Comparison of ENCODE assay signal across 15 cellular contexts in the genomic region with DNA sequence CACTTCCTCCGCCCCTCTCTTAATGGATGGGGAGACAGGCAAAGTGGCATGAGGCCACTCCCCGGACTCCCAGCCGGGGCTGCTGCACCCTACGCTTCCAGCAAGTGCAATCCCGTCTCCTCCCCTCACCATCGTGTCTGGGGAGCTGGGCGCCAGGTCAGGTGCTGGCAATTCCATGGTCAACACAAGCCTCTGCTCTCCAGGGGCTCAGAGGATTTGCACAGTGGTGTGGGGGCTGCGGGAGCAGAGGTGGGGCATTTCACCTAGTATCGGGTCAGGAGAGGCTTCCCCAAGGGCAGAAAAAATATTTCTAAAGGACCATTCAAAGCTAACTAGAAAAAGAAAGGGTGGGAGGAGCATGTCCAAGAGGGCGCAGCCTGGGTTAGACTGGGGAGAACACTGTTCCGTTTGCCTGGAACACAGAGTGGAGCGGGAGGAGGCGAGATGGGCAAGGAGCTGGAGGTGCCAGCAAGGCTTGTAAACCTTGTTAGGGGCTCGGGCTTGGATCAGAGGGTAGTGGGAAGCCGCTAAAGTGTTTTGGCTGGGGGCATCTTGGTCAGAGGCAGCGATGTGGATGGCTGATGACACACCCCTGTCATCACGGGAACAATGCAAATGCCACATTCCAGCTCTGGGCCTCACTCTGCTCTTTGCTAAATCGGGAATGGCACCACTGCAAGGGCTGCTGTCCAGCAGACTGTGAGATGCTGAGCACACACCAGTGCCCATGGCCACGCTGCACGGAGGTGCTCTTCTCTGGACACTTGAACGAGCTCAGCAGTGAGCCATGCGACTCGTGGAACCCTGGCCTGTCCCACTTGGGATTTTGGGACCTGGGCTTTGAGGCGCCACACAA.
DNase-seq lines count a peak whose midpoint lies in the region; ATAC-seq and TF ChIP-seq lines count a peak whose summit lies in the region.
"Had no signal": no experiment of that assay in that cellular context is flagged by ENCODE, and none has a peak within 500 bp of the region (broad histone marks: within the 10 kb centered on the region; RNA-seq: fewer than 3 reads in every experiment).

No MANE protein-coding gene starts in this region.

- peak overlapping the region; percentile 55 to 58 for H3K27ac ChIP-seq in right atrium auricular region
- H3K27ac ChIP-seq: vagina had no signal

- DNase-seq in G401 (ENCODE audit: low spot score), result peak; percentile 9
- DNase-seq in NCI-H774 (lab: John Stamatoyannopoulos, UW), result peak; percentile 53
- no peak for DNase-seq in right atrium auricular region (ENCODE audit: low spot score)
- DNase-seq in progenitor cell of endocrine pancreas (ENCODE audit: low spot score, unreplicated experiment), result no peak
- DNase-seq in T-cell, result no peak
- no peak for DNase-seq in A172 (ENCODE audit: low spot score)
- DNase-seq: activated naive CD8-positive, alpha-beta T cell treated with anti-CD3 and anti-CD28 coated beads for 36 hours; central memory CD4-positive, alpha-beta T cell; naive B cell; stimulated activated naive B cell treated with anti-CD40 and anti-IgM and Interleukin-4, amounts not matched to agents 10 μg/mL and 1 μg/mL and 100 μg/mL, for 72 hours; SW 1271 had no signal

- H3K27me3 Mint-ChIP-seq in progenitor cell of endocrine pancreas, result no peaks in the 10 kb centered on the region
- H3K27me3 Mint-ChIP-seq in T-cell, result no peaks in the 10 kb centered on the region
- H3K27me3 Mint-ChIP-seq: activated naive CD8-positive, alpha-beta T cell treated with anti-CD3 and anti-CD28 coated beads for 36 hours; naive B cell; stimulated activated naive B cell treated with anti-CD40 and anti-IgM and Interleukin-4, amounts not matched to agents 10 μg/mL and 1 μg/mL and 100 μg/mL, for 72 hours had no signal

- H3K36me3 ChIP-seq in right atrium auricular region, result peaks cover 44% of the 10 kb centered on the region

- peaks cover 0 to 12% of the 10 kb centered on the region in 2 donors for H3K4me1 ChIP-seq in right atrium auricular region
- H3K4me1 ChIP-seq: vagina had no signal

- ATAC-seq in T-cell (replicated peaks in 1 of 4) (no peak), HG02970 (IDR thresholded peaks at IDR 0.05; ENCODE audit: low FRiP score, unreplicated experiment) (no peak)
- ATAC-seq: stimulated activated naive B cell treated with anti-CD40 and anti-IgM and Interleukin-4, amounts not matched to agents 10 μg/mL and 1 μg/mL and 100 μg/mL, for 72 hours had no signal

- H3K27ac Mint-ChIP-seq in progenitor cell of endocrine pancreas (peak overlapping the region; percentile 9), T-cell (no peak overlapping the region)
- H3K27ac Mint-ChIP-seq: activated naive CD8-positive, alpha-beta T cell treated with anti-CD3 and anti-CD28 coated beads for 36 hours; stimulated activated naive B cell treated with anti-CD40 and anti-IgM and Interleukin-4, amounts not matched to agents 10 μg/mL and 1 μg/mL and 100 μg/mL, for 72 hours had no signal

- H3K4me3 Mint-ChIP-seq in progenitor cell of endocrine pancreas (ENCODE audit: low read depth), result no peak overlapping the region
- H3K4me3 Mint-ChIP-seq in T-cell, result no peak overlapping the region
- H3K4me3 Mint-ChIP-seq: activated naive CD8-positive, alpha-beta T cell treated with anti-CD3 and anti-CD28 coated beads for 36 hours; CD14-positive monocyte; stimulated activated naive B cell treated with anti-CD40 and anti-IgM and Interleukin-4, amounts not matched to agents 10 μg/mL and 1 μg/mL and 100 μg/mL, for 72 hours had no signal

- CTCF ChIA-PET in T-cell (lab: Charles Lee), result no interaction called here

- no peaks in the 10 kb centered on the region for H3K9me3 ChIP-seq in right atrium auricular region
- H3K9me3 ChIP-seq: vagina had no signal

- H3K4me1 Mint-ChIP-seq in progenitor cell of endocrine pancreas (ENCODE audit: low read depth) (peaks cover 17% of the 10 kb centered on the region), T-cell (no peaks in the 10 kb centered on the region)
- H3K4me1 Mint-ChIP-seq: activated naive CD8-positive, alpha-beta T cell treated with anti-CD3 and anti-CD28 coated beads for 36 hours; CD14-positive monocyte; stimulated activated naive B cell treated with anti-CD40 and anti-IgM and Interleukin-4, amounts not matched to agents 10 μg/mL and 1 μg/mL and 100 μg/mL, for 72 hours had no signal

- POLR2A ChIA-PET in T-cell (lab: Charles Lee), result no interaction called here

- TF ChIP-seq CTCF in right atrium auricular region (IDR thresholded peaks at IDR 0.05) (no peak), progenitor cell of endocrine pancreas (IDR thresholded peaks at IDR 0.05; ENCODE audit: unreplicated experiment) (no peak)

- no peak overlapping the region for H3K4me3 ChIP-seq in right atrium auricular region
- H3K4me3 ChIP-seq: K562, vagina had no signal

- H3K27me3 ChIP-seq in right atrium auricular region, result no peaks in the 10 kb centered on the region
- H3K27me3 ChIP-seq: vagina had no signal

- no peaks in the 10 kb centered on the region for H3K9me3 Mint-ChIP-seq in progenitor cell of endocrine pancreas (ENCODE audit: low read depth)
- H3K9me3 Mint-ChIP-seq in T-cell, result no peaks in the 10 kb centered on the region
- H3K9me3 Mint-ChIP-seq: activated naive CD8-positive, alpha-beta T cell treated with anti-CD3 and anti-CD28 coated beads for 36 hours; naive B cell; stimulated activated naive B cell treated with anti-CD40 and anti-IgM and Interleukin-4, amounts not matched to agents 10 μg/mL and 1 μg/mL and 100 μg/mL, for 72 hours had no signal

- in situ Hi-C loops in G401 (cut with HindIII; ENCODE audit: low sequenced_read_pairs), result no loop called here

- H3K36me3 Mint-ChIP-seq in progenitor cell of endocrine pancreas (ENCODE audit: insufficient read depth), result peaks cover 13% of the 10 kb centered on the region
- peaks cover 61% of the 10 kb centered on the region for H3K36me3 Mint-ChIP-seq in T-cell

Comparison
In these comparisons a context has a peak if more than half of its experiments do, and no peak if none do; other contexts are left out.
1. DNase-seq: peak in G401 (single experiment) and NCI-H774 (single experiment); none in right atrium auricular region (single experiment), progenitor cell of endocrine pancreas (single experiment), T-cell (0 of 34) and A172 (single experiment).